Comparison of ENCODE assay signal across 8 cellular contexts in genomic region chr9:126705767-126706697, GRCh38.
DNase-seq lines count a peak whose midpoint lies in the region; ATAC-seq, FAIRE-seq and TF ChIP-seq lines count a peak whose summit lies in the region.

No MANE protein-coding gene starts in this region.

- in situ Hi-C loops in Panc1 (cut with HindIII; ENCODE audit: low pct_unique_long_range_greater_than_20kb, low sequenced_read_pairs): no loop called here

- no peaks in the 10 kb centered on the region for H3K36me3 ChIP-seq in Panc1 (ENCODE audit: control insufficient read depth, insufficient read depth, low read length)

- no peaks in the 10 kb centered on the region for H3K27me3 ChIP-seq in Panc1 (ENCODE audit: control insufficient read depth, insufficient read depth, low read length)

- TF ChIP-seq CTCF in 22Rv1 (IDR thresholded peaks at IDR 0.05) (peak; percentile 89), GM12865 (IDR thresholded peaks at IDR 0.05; ENCODE audit: insufficient read depth, low read depth, low read length, missing control alignments) (peak; percentile 74), Panc1 (IDR thresholded peaks at IDR 0.05) (peak; percentile 84)

- CTCF ChIA-PET in Panc1 (lab: Charles Lee): interaction anchor here (0.6 to 2.9 kb wide), 10 partner anchors 15 to 715 kb away, joined by 3 to 33 read pairs (median 3); no protein-coding TSS in a partner anchor

- FAIRE-seq in frontal cortex (lab: Jason Lieb, UNC): no peak

- intact Hi-C loops in Panc1 (cut with micrococcal nuclease; ENCODE audit: unreplicated experiment): loop anchor here (1.0 kb wide), 1 partner anchor 75 kb away; no protein-coding TSS in a partner anchor
- intact Hi-C loops in sciatic nerve (cut with DNase I): no loop called here

- H3K9me3 ChIP-seq in Panc1 (ENCODE audit: control insufficient read depth, insufficient read depth, low read depth, low read length): no peaks in the 10 kb centered on the region

- no TSS peak for BruUV-seq in Panc1 (replicated peaks; lab: Mats Ljungman, UMichigan)

- no peaks in the 10 kb centered on the region for H3K9me3 Mint-ChIP-seq in activated T-cell treated with anti-CD3 and anti-CD28 coated beads, Interleukin-2, amount 50 U/mL, for 72 hours

- H3K4me3 ChIP-seq in GM12865 (ENCODE audit: low read depth, low read length): no peak overlapping the region
- H3K4me3 ChIP-seq in Panc1 (ENCODE audit: low read depth in 2 of 2, low read length in 2 of 2): no peak overlapping the region

- peak; percentile 66 for DNase-seq in GM12865 (ENCODE audit: low read depth)
- no peak for DNase-seq in Panc1 (ENCODE audit: low read depth, low spot score)
- peak; percentile 81 for DNase-seq in activated T-cell treated with anti-CD3 and anti-CD28 coated beads, Interleukin-2, amount 50 U/mL, for 72 hours
- DNase-seq in frontal cortex (ENCODE audit: low spot score in 2 of 2): peak; percentile 33 to 35
- DNase-seq in sciatic nerve (ENCODE audit: low spot score): peak; percentile 80
- DNase-seq in putamen (ENCODE audit: low spot score): no peak

- H3K4me1 Mint-ChIP-seq in activated T-cell treated with anti-CD3 and anti-CD28 coated beads, Interleukin-2, amount 50 U/mL, for 72 hours (ENCODE audit: low read depth): peaks cover 15% of the 10 kb centered on the region

- peaks cover 18% of the 10 kb centered on the region for H3K27me3 Mint-ChIP-seq in activated T-cell treated with anti-CD3 and anti-CD28 coated beads, Interleukin-2, amount 50 U/mL, for 72 hours (ENCODE audit: low read depth)

- H3K36me3 Mint-ChIP-seq in activated T-cell treated with anti-CD3 and anti-CD28 coated beads, Interleukin-2, amount 50 U/mL, for 72 hours (ENCODE audit: insufficient read depth in 2 of 2): no peaks in the 10 kb centered on the region

- POLR2A ChIA-PET in Panc1 (lab: Charles Lee): no interaction called here

- no peak overlapping the region for H3K27ac ChIP-seq in 22Rv1
- H3K27ac ChIP-seq in Panc1 (ENCODE audit: low read length): no peak overlapping the region

- ATAC-seq in Panc1: peak; percentile 77
- peak; percentile 77 to 84 for ATAC-seq in activated T-cell treated with anti-CD3 and anti-CD28 coated beads, Interleukin-2, amount 50 U/mL, for 72 hours (replicated peaks in 1 of 2)
- peak; percentile 35 for ATAC-seq in sciatic nerve
- no peak for ATAC-seq in GM18520 (IDR thresholded peaks at IDR 0.05; ENCODE audit: unreplicated experiment)

- peaks cover 4% of the 10 kb centered on the region for H3K4me1 ChIP-seq in Panc1 (ENCODE audit: control insufficient read depth, insufficient read depth, low read length)

- peak overlapping the region; percentile 58 to 63 for H3K4me3 Mint-ChIP-seq in activated T-cell treated with anti-CD3 and anti-CD28 coated beads, Interleukin-2, amount 50 U/mL, for 72 hours

- no peak overlapping the region for H3K27ac Mint-ChIP-seq in activated T-cell treated with anti-CD3 and anti-CD28 coated beads, Interleukin-2, amount 50 U/mL, for 72 hours

Comparison
In these comparisons a context has a peak if more than half of its experiments do, and no peak if none do; other contexts are left out.
1. DNase-seq: peak in GM12865 (single experiment), activated T-cell treated with anti-CD3 and anti-CD28 coated beads, Interleukin-2, amount 50 U/mL, for 72 hours (2 of 2), frontal cortex (2 of 2) and sciatic nerve (single experiment); none in Panc1 (single experiment) and putamen (single experiment).
2. Peak in every context shown above with its lines, with median percentiles within 50 percentile points of each other: CTCF ChIP-seq.